ENCODE assay signal across 14 cellular contexts in the genomic region with DNA sequence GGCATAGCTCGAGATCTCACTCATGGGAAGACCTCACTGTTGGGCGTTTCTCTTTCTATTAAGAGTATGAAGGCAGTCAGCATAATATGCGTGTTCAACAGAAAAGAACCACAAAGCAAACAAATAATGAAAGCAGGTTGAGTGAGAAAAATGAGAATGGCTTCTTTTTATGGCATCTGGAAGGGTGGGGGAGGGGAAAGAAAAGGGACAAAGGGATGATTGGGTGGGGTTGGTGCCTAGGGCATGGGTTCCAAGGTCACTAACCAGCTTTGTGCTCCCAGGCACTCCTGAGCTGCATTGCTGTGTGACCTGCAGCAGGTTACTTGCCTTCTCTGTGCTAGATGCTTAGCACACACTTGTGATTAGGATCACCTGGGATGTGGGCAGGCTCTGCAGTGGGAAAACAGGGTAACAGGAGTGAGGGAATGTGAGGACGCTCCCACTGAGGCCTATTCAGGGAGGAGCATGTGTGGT.
A peak's percentile ranks its signal among the peaks of the same experiment; 100 is the strongest.
DNase-seq lines count a peak whose midpoint lies in the region; ATAC-seq, FAIRE-seq and TF ChIP-seq lines count a peak whose summit lies in the region.
"Had no signal": no experiment of that assay in that cellular context is flagged by ENCODE, and none has a peak within 500 bp of the region (broad histone marks: within the 10 kb centered on the region; RNA-seq: fewer than 3 reads in every experiment).

No MANE protein-coding gene starts in this region.

- RAD21 ChIA-PET in HCT116 (lab: Charles Lee; ENCODE audit: low non-redundant PET in 1 of 2, low total read pairs in 2 of 2, uncharacterized antibody in 2 of 2, unreplicated experiment in 2 of 2) = no interaction called here

- in situ Hi-C loops in K562 (cut with MboI) = loop anchor here (25.0 kb wide), 1 partner anchor 365 kb away; no protein-coding TSS in a partner anchor

- H3K9me1 ChIP-seq in K562 (ENCODE audit: control insufficient read depth, insufficient read depth, low read length) = no peaks in the 10 kb centered on the region

- H3K9me3 ChIP-seq in A549 = no peaks in the 10 kb centered on the region
- H3K9me3 ChIP-seq in HCT116 (ENCODE audit: control insufficient read depth in 1 of 2, insufficient read depth in 1 of 2, low read depth in 1 of 2, low read length in 2 of 2) = no peaks in the 10 kb centered on the region
- H3K9me3 ChIP-seq in K562 (replicated peaks; ENCODE audit: control insufficient read depth, insufficient read depth, low read depth, low read length) = no peaks in the 10 kb centered on the region
- H3K9me3 ChIP-seq in lung (ENCODE audit: control insufficient read depth in 2 of 2, insufficient read depth in 1 of 2, low read length in 1 of 2) = no peaks in the 10 kb centered on the region
- H3K9me3 ChIP-seq: BLaER1 had no signal

- H3K4me3 ChIP-seq in A549 = no peak overlapping the region
- H3K4me3 ChIP-seq in HCT116 (replicated peaks in 1 of 2; ENCODE audit: low read depth in 1 of 2, low read length in 2 of 2) = no peak overlapping the region
- no peak overlapping the region for H3K4me3 ChIP-seq in K562
- H3K4me3 ChIP-seq in lung = no peak overlapping the region
- H3K4me3 ChIP-seq: BLaER1 had no signal

- TF ChIP-seq RAD21 in A549 (conservative IDR thresholded peaks at IDR 0.05 in 1 of 2, IDR thresholded peaks at IDR 0.05 in 1 of 2) = no peak
- no peak for TF ChIP-seq RAD21 in HCT116 (IDR thresholded peaks at IDR 0.05; ENCODE audit: low read depth)
- TF ChIP-seq RAD21 in K562 (CRISPR knock-in tag; conservative IDR thresholded peaks at IDR 0.05 in 1 of 2, IDR thresholded peaks at IDR 0.05 in 1 of 2) = no peak

- H2AFZ ChIP-seq in HCT116 (ENCODE audit: low read depth, low read length, poor library complexity, severe bottlenecking) (no peak overlapping the region), K562 (ENCODE audit: low read depth, low read length) (no peak overlapping the region)

- no TSS peak for BruUV-seq in HCT116 (replicated peaks; lab: Mats Ljungman, UMichigan)
- no TSS peak for BruUV-seq in K562 (replicated peaks; lab: Mats Ljungman, UMichigan)

- DNase-seq in A549 (ENCODE audit: low read depth in 1 of 2, low spot score in 1 of 2) (no peak), HCT116 (ENCODE audit: low read depth, low spot score) (no peak), K562 (ENCODE audit: extremely low read depth in 1 of 4, low spot score in 3 of 4) (no peak), lung (ENCODE audit: low spot score) (no peak), NCI-H128 (lab: John Stamatoyannopoulos, UW; ENCODE audit: unreplicated experiment) (no peak), OCI-M2 (lab: John Stamatoyannopoulos, UW; ENCODE audit: unreplicated experiment) (no peak)
- DNase-seq in activated effector memory CD4-positive, alpha-beta T cell treated with anti-CD3 and anti-CD28 coated beads, Interleukin-2, amount 50 U/mL, for 16 hours = no peak
- DNase-seq: GDM1; Kasumi-1; naive thymus-derived CD4-positive, alpha-beta T cell; NCI-H2081 had no signal

- 71% methylated on average over 4 of the region's 4 CpGs for WGBS in A549 (ENCODE audit: missing lambda C conversion rate)
- 0% methylated on average over 4 of the region's 4 CpGs for WGBS in K562 (ENCODE audit: insufficient coverage, low coverage, missing lambda C conversion rate)
- WGBS in lung, 2 donors = 79 to 88% methylated on average over 4 of the region's 4 CpGs

- intact Hi-C loops in HCT116 (cut with micrococcal nuclease) (loop anchor here (2.0 to 5.0 kb wide), 2 partner anchors 32 to 75 kb away; a partner anchor contains a TSS), K562 (cut with micrococcal nuclease) (no loop called here)

- CTCF ChIA-PET in A549 (lab: Yijun Ruan, JAX) (interaction anchor here (1.3 to 4.2 kb wide), 5 partner anchors 14 to 89 kb away, joined by 8 to 43 read pairs (median 10); a partner anchor contains a TSS), HCT116 (lab: Charles Lee) (no interaction called here), K562 (lab: Yijun Ruan, JAX; ENCODE audit: low intra/inter-chr PET ratio) (no interaction called here)

- TF ChIP-seq POLR2A in A549 (IDR thresholded peaks at IDR 0.05; ENCODE audit: low read length) (no peak), HCT116 (IDR thresholded peaks at IDR 0.05; ENCODE audit: borderline replicate concordance, extremely low read depth, insufficient read depth, insufficient read length) (no peak), K562 (conservative IDR thresholded peaks at IDR 0.05) (no peak)

- ATAC-seq in A549 (no peak), HCT116 (no peak), K562 (no peak), lung (ENCODE audit: insufficient read depth, low FRiP score) (no peak), GM21737 (IDR thresholded peaks at IDR 0.05; ENCODE audit: unreplicated experiment) (no peak)
- ATAC-seq: naive thymus-derived CD4-positive, alpha-beta T cell had no signal

- peaks cover 13% of the 10 kb centered on the region; the same call in 1 of the 2 replicates for H3K79me2 ChIP-seq in HCT116 (ENCODE audit: insufficient read depth, low read length)
- no peaks in the 10 kb centered on the region for H3K79me2 ChIP-seq in K562 (ENCODE audit: control insufficient read depth, insufficient read depth, low read length)

- H3K36me3 ChIP-seq in HCT116 (ENCODE audit: control insufficient read depth in 1 of 2, insufficient read depth in 2 of 2, low read length in 2 of 2) (peaks cover 4 to 12% of the 10 kb centered on the region in 2 experiments; a peak in 2 of 4 replicates), K562 (ENCODE audit: control insufficient read depth, insufficient read depth, low read length) (no peaks in the 10 kb centered on the region), lung (ENCODE audit: control insufficient read depth in 2 of 2, insufficient read depth in 2 of 2, low read length in 2 of 2) (no peaks in the 10 kb centered on the region)
- H3K36me3 ChIP-seq: BLaER1 had no signal

- H3K4me1 ChIP-seq in A549 = peaks cover 17% of the 10 kb centered on the region
- H3K4me1 ChIP-seq in HCT116 (ENCODE audit: control insufficient read depth in 1 of 2, insufficient read depth in 2 of 2, low read length in 2 of 2) = peaks cover 24 to 37% of the 10 kb centered on the region in 2 experiments
- peaks cover 0 to 10% of the 10 kb centered on the region in 2 experiments; a peak in 2 of 5 replicates for H3K4me1 ChIP-seq in K562 (replicated peaks in 1 of 2; ENCODE audit: control insufficient read depth in 2 of 2, insufficient read depth in 2 of 2, low read length in 2 of 2)
- peaks cover 0 to 14% of the 10 kb centered on the region in 2 donors for H3K4me1 ChIP-seq in lung (ENCODE audit: control insufficient read depth in 2 of 2, insufficient read depth in 2 of 2, low read length in 2 of 2)
- H3K4me1 ChIP-seq: BLaER1 had no signal

- POLR2A ChIA-PET in A549 (lab: Yijun Ruan, JAX) = no interaction called here
- POLR2A ChIA-PET in HCT116 (lab: Charles Lee) = no interaction called here
- POLR2A ChIA-PET in K562 (lab: Yijun Ruan, JAX) = no interaction called here

- H3K9me2 ChIP-seq in HCT116 (ENCODE audit: insufficient read depth) = no peaks in the 10 kb centered on the region

- TF ChIP-seq CTCF in A549 (IDR thresholded peaks at IDR 0.05) (no peak), HCT116 (IDR thresholded peaks at IDR 0.05 in 2 of 3, conservative IDR thresholded peaks at IDR 0.05 in 1 of 3; ENCODE audit: borderline replicate concordance in 1 of 3, insufficient read depth in 1 of 3, low read depth in 2 of 3, low read length in 2 of 3) (no peak), K562 (IDR thresholded peaks at IDR 0.05 in 2 of 3, conservative IDR thresholded peaks at IDR 0.05 in 1 of 3; ENCODE audit: insufficient read depth in 2 of 3, low read depth in 1 of 3, low read length in 3 of 3) (no peak), lung (IDR thresholded peaks at IDR 0.05; ENCODE audit: control extremely low read depth, extremely low read depth) (no peak)

- H4K20me1 ChIP-seq in HCT116 (ENCODE audit: insufficient read depth) (no peaks in the 10 kb centered on the region), K562 (replicated peaks; ENCODE audit: control insufficient read depth, insufficient read depth, low read length) (peaks cover 4% of the 10 kb centered on the region; the same call in 1 of the 2 replicates)
- H4K20me1 ChIP-seq: BLaER1 had no signal

- H3K27me3 ChIP-seq in HCT116 (ENCODE audit: insufficient read depth, low read length) (no peaks in the 10 kb centered on the region), K562 (ENCODE audit: control insufficient read depth in 2 of 2, insufficient read depth in 2 of 2, low read length in 2 of 2) (peaks cover 0 to 18% of the 10 kb centered on the region in 2 experiments; a peak in 2 of 5 replicates), lung (ENCODE audit: control insufficient read depth, insufficient read depth) (no peaks in the 10 kb centered on the region)
- H3K27me3 ChIP-seq: BLaER1 had no signal

- no peak for FAIRE-seq in A549 (lab: Jason Lieb, UNC)
- no peak for FAIRE-seq in K562 (lab: Jason Lieb, UNC)
- FAIRE-seq: colon had no signal

- H3K4me2 ChIP-seq in A549 (no peak overlapping the region), HCT116 (ENCODE audit: low read length) (peak overlapping the region; percentile 68), K562 (ENCODE audit: insufficient read depth, low read length) (no peak overlapping the region)
- H3K4me2 ChIP-seq: BLaER1 had no signal

- H3K27ac ChIP-seq in A549 (no peak overlapping the region), HCT116 (ENCODE audit: low read depth, low read length) (peak overlapping the region; percentile 42; the same call in 1 of the 2 replicates), K562 (ENCODE audit: extremely low read depth, low read depth, low read length) (no peak overlapping the region), lung (ENCODE audit: low read depth in 1 of 2, low read length in 1 of 2) (peak overlapping the region; percentile 1 to 9)
- H3K27ac ChIP-seq: BLaER1 had no signal

- H3K9ac ChIP-seq in HCT116 (ENCODE audit: low read length) (peak overlapping the region; percentile 39; the same call in 1 of the 2 replicates), K562 (ENCODE audit: insufficient read depth in 1 of 2, low read depth in 2 of 2, low read length in 2 of 2) (no peak overlapping the region)
- H3K9ac ChIP-seq: BLaER1 had no signal

- no peak for TF ChIP-seq EP300 in A549 (IDR thresholded peaks at IDR 0.05)
- no peak for TF ChIP-seq EP300 in K562 (IDR thresholded peaks at IDR 0.05; ENCODE audit: low read length)

TF ChIP-seq in A549, 52 proteins besides CTCF, POLR2A, EP300 and RAD21:
- no peak for TF ChIP-seq GATA3 (IDR thresholded peaks at IDR 0.05; ENCODE audit: borderline replicate concordance)
- TF ChIP-seq ZFP36 (IDR thresholded peaks at IDR 0.05; ENCODE audit: borderline replicate concordance, partially characterized antibody) = peak; percentile 69

TF ChIP-seq in HCT116, 20 proteins besides CTCF, POLR2A, EP300 and RAD21 (continues in another document):
- TF ChIP-seq TCF7L2 (IDR thresholded peaks at IDR 0.05; ENCODE audit: borderline replicate concordance, extremely low read depth, insufficient read depth, insufficient read length) = no peak

TF ChIP-seq in K562, 482 proteins besides CTCF, POLR2A, EP300 and RAD21 (continues in another document):
- TF ChIP-seq RBM25 (IDR thresholded peaks at IDR 0.05; ENCODE audit: low read depth, low read length, severe bottlenecking) (peak; percentile 76), BCOR (IDR thresholded peaks at IDR 0.05) (peak; percentile 85), ZFP36 (IDR thresholded peaks at IDR 0.05; ENCODE audit: low read depth, low read length, partially characterized antibody) (peak; percentile 80), BACH1 (tag; IDR thresholded peaks at IDR 0.05) (no peak), BRD9 (IDR thresholded peaks at IDR 0.05; ENCODE audit: low read depth, partially characterized antibody) (peak; percentile 82), HDAC1 (IDR thresholded peaks at IDR 0.05) (no peak)

Comparison
In these comparisons a context has a peak if more than half of its experiments do, and no peak if none do; other contexts are left out.
1. H3K27ac ChIP-seq: peak in HCT116 (single experiment) and lung (2 of 2); none in A549 (0 of 2) and K562 (single experiment).